Comparison of ENCODE assay signal across 8 cellular contexts in the genomic region with DNA sequence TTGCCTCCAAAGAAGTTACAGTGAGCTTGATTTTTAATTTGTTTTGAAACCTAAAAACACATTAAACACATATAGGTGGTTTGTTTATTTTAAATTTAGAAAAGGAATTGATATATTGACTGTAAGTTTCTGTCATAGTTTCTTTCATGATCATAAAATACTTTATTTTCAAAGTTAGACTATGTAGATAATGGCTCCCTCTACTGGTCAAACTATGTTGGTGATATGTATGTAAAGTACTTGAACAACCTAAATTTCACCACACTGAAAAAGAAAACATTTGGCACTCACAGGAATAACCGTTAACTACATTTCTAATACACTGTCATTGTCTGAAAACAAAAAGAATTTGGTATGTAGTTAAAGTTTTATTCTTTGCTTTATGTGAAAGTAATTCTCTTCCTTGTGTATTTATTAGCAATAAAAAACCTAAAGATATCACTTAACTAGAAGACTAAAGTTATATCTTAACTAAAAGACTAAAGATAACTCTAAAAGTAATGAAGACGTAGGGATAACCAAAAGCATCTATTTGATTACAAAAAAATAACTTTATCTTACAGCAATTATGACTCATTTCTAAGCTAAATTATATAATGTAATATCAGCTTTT.
DNase-seq lines count a peak whose midpoint lies in the region; ATAC-seq and TF ChIP-seq lines count a peak whose summit lies in the region.

No MANE protein-coding gene starts in this region.

- no peaks in the 10 kb centered on the region for H3K36me3 Mint-ChIP-seq in stimulated activated effector memory CD8-positive, alpha-beta T cell treated with anti-CD3 and anti-CD28 coated beads, Interleukin-12 subunit alpha, Interleukin-12 subunit beta, amount 100 ng/mL, for 72 hours

- H3K9me3 Mint-ChIP-seq in stimulated activated effector memory CD8-positive, alpha-beta T cell treated with anti-CD3 and anti-CD28 coated beads, Interleukin-12 subunit alpha, Interleukin-12 subunit beta, amount 100 ng/mL, for 72 hours, result peaks cover 8% of the 10 kb centered on the region

- TF ChIP-seq CTCF in GM12872 (IDR thresholded peaks at IDR 0.05; ENCODE audit: insufficient read depth, low read depth, low read length), result peak; percentile 54; the same call in 2 of the 3 replicates

- ATAC-seq in HG02970 (IDR thresholded peaks at IDR 0.05; ENCODE audit: low FRiP score, unreplicated experiment) (peak; percentile 85), GM21360 (IDR thresholded peaks at IDR 0.05; ENCODE audit: unreplicated experiment) (no peak)
- ATAC-seq in stimulated activated effector memory CD8-positive, alpha-beta T cell treated with anti-CD3 and anti-CD28 coated beads, Interleukin-12 subunit alpha, Interleukin-12 subunit beta, amount 100 ng/mL, for 72 hours, result no peak

- DNase-seq in NCI-H524 treated with DMSO at 0.1 percent for 48 hours (lab: John Stamatoyannopoulos, UW) (peak; percentile 32), cerebellar cortex (ENCODE audit: low spot score) (peak; percentile 48), myocyte (ENCODE audit: low read depth) (peak; percentile 39), MG63 (no peak)
- DNase-seq in stimulated activated effector memory CD8-positive, alpha-beta T cell treated with anti-CD3 and anti-CD28 coated beads, Interleukin-12 subunit alpha, Interleukin-12 subunit beta, amount 100 ng/mL, for 72 hours (ENCODE audit: low spot score in 2 of 2), result no peak

- H3K27me3 ChIP-seq in MG63, result no peaks in the 10 kb centered on the region

- H3K36me3 ChIP-seq in MG63, result no peaks in the 10 kb centered on the region

- H3K4me3 Mint-ChIP-seq in stimulated activated effector memory CD8-positive, alpha-beta T cell treated with anti-CD3 and anti-CD28 coated beads, Interleukin-12 subunit alpha, Interleukin-12 subunit beta, amount 100 ng/mL, for 72 hours, result no peak overlapping the region

- H3K27ac Mint-ChIP-seq in stimulated activated effector memory CD8-positive, alpha-beta T cell treated with anti-CD3 and anti-CD28 coated beads, Interleukin-12 subunit alpha, Interleukin-12 subunit beta, amount 100 ng/mL, for 72 hours, result no peak overlapping the region

- H3K9me3 ChIP-seq in MG63, result no peaks in the 10 kb centered on the region

- no peaks in the 10 kb centered on the region for H3K4me1 Mint-ChIP-seq in stimulated activated effector memory CD8-positive, alpha-beta T cell treated with anti-CD3 and anti-CD28 coated beads, Interleukin-12 subunit alpha, Interleukin-12 subunit beta, amount 100 ng/mL, for 72 hours

- H3K4me3 ChIP-seq in MG63, result no peak overlapping the region

Comparison
In these comparisons a context has a peak if more than half of its experiments do, and no peak if none do; other contexts are left out.
1. DNase-seq: peak in NCI-H524 treated with DMSO at 0.1 percent for 48 hours (single experiment), cerebellar cortex (single experiment) and myocyte (single experiment); none in stimulated activated effector memory CD8-positive, alpha-beta T cell treated with anti-CD3 and anti-CD28 coated beads, Interleukin-12 subunit alpha, Interleukin-12 subunit beta, amount 100 ng/mL, for 72 hours (0 of 2) and MG63 (single experiment).